In genomic region chr13:48159436-48160225, GRCh38 we compare ENCODE assay signal across 1 cellular context.
TF ChIP-seq lines count a peak whose summit lies in the region.

No MANE protein-coding gene starts in this region.

TF ChIP-seq in H1, 55 proteins besides CTCF, POLR2A, EP300 and RAD21:
- TF ChIP-seq JUND (IDR thresholded peaks at IDR 0.05; ENCODE audit: low read length) (peak; percentile 34; the same call in 1 of the 2 replicates), SAP30 (IDR thresholded peaks at IDR 0.05; ENCODE audit: insufficient read depth, insufficient replicate concordance, low read length) (no peak), TEAD4 (IDR thresholded peaks at IDR 0.05; ENCODE audit: low read depth, low read length) (no peak)
